ENCODE assay signal across 32 cellular contexts in the genomic region with DNA sequence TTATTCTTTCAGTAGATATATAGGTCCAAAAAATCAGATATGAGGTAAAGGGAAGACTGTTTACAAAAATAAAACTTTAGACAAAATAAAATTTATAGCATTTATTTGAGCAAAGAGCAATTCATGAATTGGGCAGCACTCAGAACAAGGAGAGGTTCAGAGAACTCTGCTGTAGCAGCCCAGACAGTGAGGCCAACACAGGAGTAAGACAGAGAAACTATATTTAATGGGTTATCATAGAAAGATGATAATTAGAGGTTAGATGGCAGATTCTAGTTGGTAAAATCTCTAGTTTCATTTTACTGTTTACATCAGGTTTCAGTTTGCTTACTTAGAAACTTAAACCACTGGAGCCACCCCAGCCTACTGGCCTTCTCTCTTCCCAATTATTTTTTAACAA.
"Had no signal": no experiment of that assay in that cellular context is flagged by ENCODE, and none has a peak within 500 bp of the region (broad histone marks: within the 10 kb centered on the region; RNA-seq: fewer than 3 reads in every experiment).

No MANE protein-coding gene starts in this region.

- H3K4me3 ChIP-seq: adrenal gland, body of pancreas, breast epithelium, K562, PC-9 had no signal

- H2AFZ ChIP-seq: PC-9 had no signal

- H3K27ac ChIP-seq: adrenal gland, body of pancreas, breast epithelium, PC-9, RWPE1 had no signal

- H3K4me2 ChIP-seq: PC-9 had no signal

- H3K27me3 Mint-ChIP-seq: activated CD4-positive, alpha-beta T cell treated with anti-CD3 and anti-CD28 coated beads, Interleukin-2, amount 10 ng/mL, durations not matched to agents 24 days and 14 days; activated CD8-positive, alpha-beta T cell treated with anti-CD3 and anti-CD28 coated beads for 36 hours; activated naive CD4-positive, alpha-beta T cell treated with anti-CD3 and anti-CD28 coated beads, Interleukin-2, amount 50 U/mL, for 24 hours; activated T-helper 17 cell treated with anti-CD3 and anti-CD28 coated beads, Interleukin-2, amount 50 U/mL, for 72 hours had no signal

- H3K4me1 ChIP-seq: adrenal gland, body of pancreas, breast epithelium had no signal

- ATAC-seq: activated CD8-positive, alpha-beta T cell treated with anti-CD3 and anti-CD28 coated beads for 36 hours; activated T-cell treated with anti-CD3 and anti-CD28 coated beads, Interleukin-2, amount 50 U/mL, for 72 hours; activated T-helper 17 cell treated with anti-CD3 and anti-CD28 coated beads, Interleukin-2, amount 50 U/mL, for 72 hours; body of pancreas; K562; Right ventricle myocardium inferior had no signal

- H3K4me3 Mint-ChIP-seq: activated CD4-positive, alpha-beta T cell treated with anti-CD3 and anti-CD28 coated beads, Interleukin-2, amount 10 ng/mL, durations not matched to agents 24 days and 14 days; activated CD8-positive, alpha-beta T cell treated with anti-CD3 and anti-CD28 coated beads for 36 hours; activated naive CD4-positive, alpha-beta T cell treated with anti-CD3 and anti-CD28 coated beads, Interleukin-2, amount 50 U/mL, for 24 hours; activated T-cell treated with anti-CD3 and anti-CD28 coated beads, Interleukin-2, amount 50 U/mL, for 72 hours; activated T-helper 17 cell treated with anti-CD3 and anti-CD28 coated beads, Interleukin-2, amount 50 U/mL, for 72 hours; T-helper 2 cell treated with Interferon-gamma antibody and Interleukin-4, amounts not matched to agents 5 μg/mL and 100 μg/mL, for 36 hours had no signal

- DNase-seq: activated CD4-positive, alpha-beta T cell treated with anti-CD3 and anti-CD28 coated beads, Interleukin-2, amount 10 ng/mL, durations not matched to agents 24 days and 14 days; activated CD4-positive, alpha-beta T cell treated with anti-CD3 and anti-CD28 coated beads, Interleukin-2, amount 50 U/mL, for 4 hours; activated CD8-positive, alpha-beta T cell treated with anti-CD3 and anti-CD28 coated beads for 36 hours; activated effector memory CD4-positive, alpha-beta T cell treated with anti-CD3 and anti-CD28 coated beads, Interleukin-2, amount 50 U/mL, for 16 hours; activated naive CD4-positive, alpha-beta T cell treated with Interleukin-2 at 50 U/mL for 16 hours; activated T-cell treated with anti-CD3 and anti-CD28 coated beads, Interleukin-2, amount 50 U/mL, for 1 hour; activated T-cell treated with anti-CD3 and anti-CD28 coated beads, Interleukin-2, amount 50 U/mL, for 72 hours; adrenal gland; body of pancreas; cerebellar nuclear complex; Karpas-422; NCI-H1048; NCI-H1105 treated with DMSO at 0.1 percent for 48 hours; NCI-H1436; NCI-H1694; NCI-H1930; NCI-H2081 treated with DMSO at 0.1 percent for 48 hours; NCI-H226; NCI-H446 treated with DMSO at 0.1 percent for 48 hours; NCI-H524; NCI-H69; NCI-H82; PC-9; SIG-M5; SW 1271 had no signal

- H3K27ac Mint-ChIP-seq: activated CD8-positive, alpha-beta T cell treated with anti-CD3 and anti-CD28 coated beads for 36 hours; activated naive CD4-positive, alpha-beta T cell treated with anti-CD3 and anti-CD28 coated beads, Interleukin-2, amount 50 U/mL, for 24 hours; activated T-cell treated with anti-CD3 and anti-CD28 coated beads, Interleukin-2, amount 50 U/mL, for 72 hours; activated T-helper 17 cell treated with anti-CD3 and anti-CD28 coated beads, Interleukin-2, amount 50 U/mL, for 72 hours had no signal

- H3K27me3 ChIP-seq: adrenal gland, body of pancreas, breast epithelium had no signal

- H3K36me3 ChIP-seq: adrenal gland, breast epithelium had no signal

- H3K9me3 Mint-ChIP-seq: activated naive CD4-positive, alpha-beta T cell treated with anti-CD3 and anti-CD28 coated beads, Interleukin-2, amount 50 U/mL, for 24 hours had no signal
